2 cellular contexts compared by ENCODE assay signal in genomic region chr12:52268212-52268611, GRCh38.
TF ChIP-seq lines count a peak whose summit lies in the region.

No MANE protein-coding gene starts in this region.

TF ChIP-seq in SK-N-SH, 30 proteins besides CTCF, POLR2A, EP300 and RAD21:
- no peak for TF ChIP-seq MAX (IDR thresholded peaks at IDR 0.05; ENCODE audit: low read depth)
- TF ChIP-seq, protein P1, sequence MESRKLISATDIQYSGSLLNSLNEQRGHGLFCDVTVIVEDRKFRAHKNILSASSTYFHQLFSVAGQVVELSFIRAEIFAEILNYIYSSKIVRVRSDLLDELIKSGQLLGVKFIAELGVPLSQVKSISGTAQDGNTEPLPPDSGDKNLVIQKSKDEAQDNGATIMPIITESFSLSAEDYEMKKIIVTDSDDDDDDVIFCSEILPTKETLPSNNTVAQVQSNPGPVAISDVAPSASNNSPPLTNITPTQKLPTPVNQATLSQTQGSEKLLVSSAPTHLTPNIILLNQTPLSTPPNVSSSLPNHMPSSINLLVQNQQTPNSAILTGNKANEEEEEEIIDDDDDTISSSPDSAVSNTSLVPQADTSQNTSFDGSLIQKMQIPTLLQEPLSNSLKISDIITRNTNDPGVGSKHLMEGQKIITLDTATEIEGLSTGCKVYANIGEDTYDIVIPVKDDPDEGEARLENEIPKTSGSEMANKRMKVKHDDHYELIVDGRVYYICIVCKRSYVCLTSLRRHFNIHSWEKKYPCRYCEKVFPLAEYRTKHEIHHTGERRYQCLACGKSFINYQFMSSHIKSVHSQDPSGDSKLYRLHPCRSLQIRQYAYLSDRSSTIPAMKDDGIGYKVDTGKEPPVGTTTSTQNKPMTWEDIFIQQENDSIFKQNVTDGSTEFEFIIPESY (IDR thresholded peaks at IDR 0.05; ENCODE audit: borderline replicate concordance, low read depth): no peak
- TF ChIP-seq CHD2 (IDR thresholded peaks at IDR 0.05; ENCODE audit: low read length, partially characterized antibody): no peak
- TF ChIP-seq, protein P2, sequence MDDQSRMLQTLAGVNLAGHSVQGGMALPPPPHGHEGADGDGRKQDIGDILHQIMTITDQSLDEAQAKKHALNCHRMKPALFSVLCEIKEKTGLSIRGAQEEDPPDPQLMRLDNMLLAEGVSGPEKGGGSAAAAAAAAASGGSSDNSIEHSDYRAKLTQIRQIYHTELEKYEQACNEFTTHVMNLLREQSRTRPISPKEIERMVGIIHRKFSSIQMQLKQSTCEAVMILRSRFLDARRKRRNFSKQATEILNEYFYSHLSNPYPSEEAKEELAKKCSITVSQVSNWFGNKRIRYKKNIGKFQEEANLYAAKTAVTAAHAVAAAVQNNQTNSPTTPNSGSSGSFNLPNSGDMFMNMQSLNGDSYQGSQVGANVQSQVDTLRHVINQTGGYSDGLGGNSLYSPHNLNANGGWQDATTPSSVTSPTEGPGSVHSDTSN (IDR thresholded peaks at IDR 0.05): no peak
- no peak for TF ChIP-seq IRF3 (IDR thresholded peaks at IDR 0.05; ENCODE audit: low read depth, low read length)
- TF ChIP-seq NFIC (IDR thresholded peaks at IDR 0.05; ENCODE audit: borderline replicate concordance): no peak
- TF ChIP-seq, protein P3, sequence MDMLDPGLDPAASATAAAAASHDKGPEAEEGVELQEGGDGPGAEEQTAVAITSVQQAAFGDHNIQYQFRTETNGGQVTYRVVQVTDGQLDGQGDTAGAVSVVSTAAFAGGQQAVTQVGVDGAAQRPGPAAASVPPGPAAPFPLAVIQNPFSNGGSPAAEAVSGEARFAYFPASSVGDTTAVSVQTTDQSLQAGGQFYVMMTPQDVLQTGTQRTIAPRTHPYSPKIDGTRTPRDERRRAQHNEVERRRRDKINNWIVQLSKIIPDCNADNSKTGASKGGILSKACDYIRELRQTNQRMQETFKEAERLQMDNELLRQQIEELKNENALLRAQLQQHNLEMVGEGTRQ (IDR thresholded peaks at IDR 0.05; ENCODE audit: borderline replicate concordance, low read depth, low read length): no peak
- TF ChIP-seq POLR2AphosphoS5 (IDR thresholded peaks at IDR 0.05; ENCODE audit: low read depth, low read length): no peak
- TF ChIP-seq FOXM1 (IDR thresholded peaks at IDR 0.05; ENCODE audit: low read depth): no peak
- TF ChIP-seq, protein P4, sequence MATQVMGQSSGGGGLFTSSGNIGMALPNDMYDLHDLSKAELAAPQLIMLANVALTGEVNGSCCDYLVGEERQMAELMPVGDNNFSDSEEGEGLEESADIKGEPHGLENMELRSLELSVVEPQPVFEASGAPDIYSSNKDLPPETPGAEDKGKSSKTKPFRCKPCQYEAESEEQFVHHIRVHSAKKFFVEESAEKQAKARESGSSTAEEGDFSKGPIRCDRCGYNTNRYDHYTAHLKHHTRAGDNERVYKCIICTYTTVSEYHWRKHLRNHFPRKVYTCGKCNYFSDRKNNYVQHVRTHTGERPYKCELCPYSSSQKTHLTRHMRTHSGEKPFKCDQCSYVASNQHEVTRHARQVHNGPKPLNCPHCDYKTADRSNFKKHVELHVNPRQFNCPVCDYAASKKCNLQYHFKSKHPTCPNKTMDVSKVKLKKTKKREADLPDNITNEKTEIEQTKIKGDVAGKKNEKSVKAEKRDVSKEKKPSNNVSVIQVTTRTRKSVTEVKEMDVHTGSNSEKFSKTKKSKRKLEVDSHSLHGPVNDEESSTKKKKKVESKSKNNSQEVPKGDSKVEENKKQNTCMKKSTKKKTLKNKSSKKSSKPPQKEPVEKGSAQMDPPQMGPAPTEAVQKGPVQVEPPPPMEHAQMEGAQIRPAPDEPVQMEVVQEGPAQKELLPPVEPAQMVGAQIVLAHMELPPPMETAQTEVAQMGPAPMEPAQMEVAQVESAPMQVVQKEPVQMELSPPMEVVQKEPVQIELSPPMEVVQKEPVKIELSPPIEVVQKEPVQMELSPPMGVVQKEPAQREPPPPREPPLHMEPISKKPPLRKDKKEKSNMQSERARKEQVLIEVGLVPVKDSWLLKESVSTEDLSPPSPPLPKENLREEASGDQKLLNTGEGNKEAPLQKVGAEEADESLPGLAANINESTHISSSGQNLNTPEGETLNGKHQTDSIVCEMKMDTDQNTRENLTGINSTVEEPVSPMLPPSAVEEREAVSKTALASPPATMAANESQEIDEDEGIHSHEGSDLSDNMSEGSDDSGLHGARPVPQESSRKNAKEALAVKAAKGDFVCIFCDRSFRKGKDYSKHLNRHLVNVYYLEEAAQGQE (IDR thresholded peaks at IDR 0.05; ENCODE audit: low read depth, low read length): no peak
- TF ChIP-seq TEAD4 (IDR thresholded peaks at IDR 0.05; ENCODE audit: borderline replicate concordance, insufficient read depth): no peak
- TF ChIP-seq JUND (IDR thresholded peaks at IDR 0.05): no peak
- no peak for TF ChIP-seq EZH2phosphoT487 (IDR thresholded peaks at IDR 0.05; ENCODE audit: borderline replicate concordance, low read depth)
- TF ChIP-seq RXRA (IDR thresholded peaks at IDR 0.05; ENCODE audit: borderline replicate concordance, low read depth): no peak

TF ChIP-seq in SK-N-SH treated with all-trans-retinoic acid at 6 μM for 48 hours, 23 proteins besides CTCF, POLR2A, EP300 and RAD21:
- TF ChIP-seq ZNF565 (CRISPR knock-in tag; conservative IDR thresholded peaks at IDR 0.05; ENCODE audit: low read depth): no peak
- no peak for TF ChIP-seq BACH2 (CRISPR knock-in tag; IDR thresholded peaks at IDR 0.05; ENCODE audit: borderline replicate concordance)
